14 cellular contexts compared by ENCODE assay signal in the genomic region with DNA sequence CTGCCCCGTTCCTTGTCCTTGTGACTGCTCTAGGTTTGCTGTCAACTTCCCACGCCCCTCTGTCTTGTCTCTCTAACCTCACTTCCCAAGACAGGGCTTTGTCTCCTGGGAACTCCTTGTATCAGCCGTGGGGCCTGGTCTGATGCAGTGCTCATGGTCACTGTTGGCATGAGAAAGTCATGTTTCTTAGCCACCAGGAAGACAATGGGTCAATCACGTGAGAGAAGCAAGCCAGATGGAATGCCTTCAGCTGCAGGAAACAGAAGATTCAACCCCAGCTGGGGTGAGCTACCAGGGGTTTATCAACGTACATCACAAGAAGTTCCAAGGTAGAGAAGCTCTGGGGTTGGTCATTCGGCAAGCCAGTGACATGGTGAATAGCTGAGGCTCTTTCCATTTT.
DNase-seq lines count a peak whose midpoint lies in the region; ATAC-seq and TF ChIP-seq lines count a peak whose summit lies in the region.
"Had no signal": no experiment of that assay in that cellular context is flagged by ENCODE, and none has a peak within 500 bp of the region (broad histone marks: within the 10 kb centered on the region; RNA-seq: fewer than 3 reads in every experiment).

No MANE protein-coding gene starts in this region.

- WGBS in endodermal cell (ENCODE audit: insufficient coverage in 1 of 2, insufficient read length in 1 of 2), 2 experiments: 80 to 85% methylated on average over 3 to 6 of the region's 6 CpGs
- 88% methylated on average over 6 of the region's 6 CpGs for WGBS in hepatocyte (ENCODE audit: low lambda C conversion rate, missing lambda C conversion rate)

- H3K9ac ChIP-seq in endodermal cell (ENCODE audit: extremely low read depth, low read length, poor library complexity, severe bottlenecking): no peak overlapping the region
- H3K9ac ChIP-seq: GM23248 had no signal

- CTCF ChIA-PET in activated CD4-positive, alpha-beta T cell treated with anti-CD3 and anti-CD28 coated beads for 36 hours (lab: Charles Lee): interaction anchor here (0.7 to 3.2 kb wide), 10 partner anchors 12 to 224 kb away, joined by 3 to 88 read pairs (median 4); no protein-coding TSS in a partner anchor

- no peak overlapping the region for H2AFZ ChIP-seq in hepatocyte
- H2AFZ ChIP-seq: GM23248 had no signal

- no peak for ATAC-seq in activated CD4-positive, alpha-beta T cell treated with anti-CD3 and anti-CD28 coated beads for 36 hours
- ATAC-seq in HG03159 (IDR thresholded peaks at IDR 0.05; ENCODE audit: unreplicated experiment): no peak
- ATAC-seq: CD8-positive, alpha-beta T cell had no signal

- H3K36me3 Mint-ChIP-seq in activated CD4-positive, alpha-beta T cell treated with anti-CD3 and anti-CD28 coated beads for 36 hours (ENCODE audit: low read depth): peaks cover 7% of the 10 kb centered on the region
- peaks cover 3% of the 10 kb centered on the region for H3K36me3 Mint-ChIP-seq in activated CD4-positive, alpha-beta T cell treated with anti-CD3 and anti-CD28 coated beads, Interleukin-2, amount 10 ng/mL, durations not matched to agents 24 days and 14 days (ENCODE audit: low read depth)
- H3K36me3 Mint-ChIP-seq in endodermal cell (ENCODE audit: low read depth): no peaks in the 10 kb centered on the region
- H3K36me3 Mint-ChIP-seq: CD8-positive, alpha-beta T cell; IgD-negative memory B cell had no signal

- DNase-seq in activated CD4-positive, alpha-beta T cell treated with anti-CD3 and anti-CD28 coated beads for 36 hours: no peak
- DNase-seq in activated CD4-positive, alpha-beta T cell treated with anti-CD3 and anti-CD28 coated beads, Interleukin-2, amount 10 ng/mL, durations not matched to agents 24 days and 14 days: no peak
- peak; percentile 6 for DNase-seq in EH (ENCODE audit: low read depth)
- DNase-seq in endodermal cell: peak; percentile 23
- peak; percentile 9 for DNase-seq in posterior vena cava (ENCODE audit: low spot score)
- no peak for DNase-seq in NCI-H82 treated with DMSO at 0.1 percent for 48 hours (lab: John Stamatoyannopoulos, UW; ENCODE audit: unreplicated experiment)
- DNase-seq in hepatocyte (ENCODE audit: low spot score): no peak
- DNase-seq: NCI-H2081 treated with DMSO at 0.1 percent for 48 hours, NCI-H524 treated with DMSO at 0.1 percent for 48 hours had no signal

- peaks cover 31% of the 10 kb centered on the region for H3K27me3 Mint-ChIP-seq in activated CD4-positive, alpha-beta T cell treated with anti-CD3 and anti-CD28 coated beads for 36 hours
- peaks cover 20% of the 10 kb centered on the region for H3K27me3 Mint-ChIP-seq in activated CD4-positive, alpha-beta T cell treated with anti-CD3 and anti-CD28 coated beads, Interleukin-2, amount 10 ng/mL, durations not matched to agents 24 days and 14 days
- H3K27me3 Mint-ChIP-seq in endodermal cell (ENCODE audit: insufficient read depth): peaks cover 33% of the 10 kb centered on the region

- peaks cover 9% of the 10 kb centered on the region for H3K9me3 ChIP-seq in endodermal cell (ENCODE audit: control insufficient read depth, low read length)
- no peaks in the 10 kb centered on the region for H3K9me3 ChIP-seq in hepatocyte (ENCODE audit: low read depth)

- H3K4me3 ChIP-seq in endodermal cell (ENCODE audit: low read length) (no peak overlapping the region), hepatocyte (no peak overlapping the region)
- H3K4me3 ChIP-seq: GM23248 had no signal

- H3K4me3 Mint-ChIP-seq in activated CD4-positive, alpha-beta T cell treated with anti-CD3 and anti-CD28 coated beads for 36 hours: no peak overlapping the region
- no peak overlapping the region for H3K4me3 Mint-ChIP-seq in activated CD4-positive, alpha-beta T cell treated with anti-CD3 and anti-CD28 coated beads, Interleukin-2, amount 10 ng/mL, durations not matched to agents 24 days and 14 days
- H3K4me3 Mint-ChIP-seq in endodermal cell: no peak overlapping the region
- H3K4me3 Mint-ChIP-seq: CD8-positive, alpha-beta T cell; IgD-negative memory B cell had no signal

- H3K36me3 ChIP-seq in endodermal cell (ENCODE audit: control insufficient read depth, insufficient read depth, low read length) (no peaks in the 10 kb centered on the region), hepatocyte (replicated peaks; ENCODE audit: insufficient read depth, low read depth) (no peaks in the 10 kb centered on the region)

- no peaks in the 10 kb centered on the region for H4K20me1 ChIP-seq in hepatocyte (ENCODE audit: insufficient read depth, poor library complexity, severe bottlenecking)

- no peaks in the 10 kb centered on the region for H3K9me2 ChIP-seq in hepatocyte (replicated peaks; ENCODE audit: insufficient read depth)

- H3K9me3 Mint-ChIP-seq in activated CD4-positive, alpha-beta T cell treated with anti-CD3 and anti-CD28 coated beads for 36 hours (ENCODE audit: low read depth): peaks cover 15% of the 10 kb centered on the region
- H3K9me3 Mint-ChIP-seq in activated CD4-positive, alpha-beta T cell treated with anti-CD3 and anti-CD28 coated beads, Interleukin-2, amount 10 ng/mL, durations not matched to agents 24 days and 14 days: peaks cover 16% of the 10 kb centered on the region
- H3K9me3 Mint-ChIP-seq in endodermal cell: peaks cover 8% of the 10 kb centered on the region

- peaks cover 20% of the 10 kb centered on the region for H3K4me1 Mint-ChIP-seq in activated CD4-positive, alpha-beta T cell treated with anti-CD3 and anti-CD28 coated beads for 36 hours
- peaks cover 7% of the 10 kb centered on the region for H3K4me1 Mint-ChIP-seq in activated CD4-positive, alpha-beta T cell treated with anti-CD3 and anti-CD28 coated beads, Interleukin-2, amount 10 ng/mL, durations not matched to agents 24 days and 14 days
- H3K4me1 Mint-ChIP-seq in endodermal cell: no peaks in the 10 kb centered on the region

- H3K4me1 ChIP-seq in endodermal cell (ENCODE audit: control insufficient read depth, insufficient read depth, low read length) (no peaks in the 10 kb centered on the region), hepatocyte (ENCODE audit: insufficient read depth) (no peaks in the 10 kb centered on the region)

- H3K79me2 ChIP-seq in hepatocyte: no peaks in the 10 kb centered on the region

- H3K27me3 ChIP-seq in endodermal cell (ENCODE audit: control insufficient read depth, insufficient read depth, low read length, poor library complexity, severe bottlenecking) (peaks cover 13% of the 10 kb centered on the region), hepatocyte (no peaks in the 10 kb centered on the region)

- H3K4me2 ChIP-seq in hepatocyte: no peak overlapping the region

- H3K27ac ChIP-seq in endodermal cell (ENCODE audit: low read depth, low read length) (no peak overlapping the region), hepatocyte (no peak overlapping the region)
- H3K27ac ChIP-seq: 22Rv1, GM23248 had no signal

- TF ChIP-seq CTCF in endodermal cell (conservative IDR thresholded peaks at IDR 0.05) (no peak), hepatocyte (IDR thresholded peaks at IDR 0.05; ENCODE audit: poor library complexity) (no peak)

- peak overlapping the region; percentile 11 for H3K27ac Mint-ChIP-seq in activated CD4-positive, alpha-beta T cell treated with anti-CD3 and anti-CD28 coated beads for 36 hours
- no peak overlapping the region for H3K27ac Mint-ChIP-seq in activated CD4-positive, alpha-beta T cell treated with anti-CD3 and anti-CD28 coated beads, Interleukin-2, amount 10 ng/mL, durations not matched to agents 24 days and 14 days
- no peak overlapping the region for H3K27ac Mint-ChIP-seq in endodermal cell
- H3K27ac Mint-ChIP-seq: CD8-positive, alpha-beta T cell had no signal

- POLR2A ChIA-PET in activated CD4-positive, alpha-beta T cell treated with anti-CD3 and anti-CD28 coated beads for 36 hours (lab: Charles Lee): interaction anchor here (1.1 kb wide), 1 partner anchor 92 kb away, joined by 3 read pairs; no protein-coding TSS in a partner anchor

- intact Hi-C loops in activated CD4-positive, alpha-beta T cell treated with anti-CD3 and anti-CD28 coated beads for 36 hours (cut with DNase I, micrococcal nuclease): loop anchor here (1.0 to 2.0 kb wide), 6 partner anchors 27 to 194 kb away; a partner anchor contains a TSS
- intact Hi-C loops in activated CD4-positive, alpha-beta T cell treated with anti-CD3 and anti-CD28 coated beads, Interleukin-2, amount 10 ng/mL, durations not matched to agents 24 days and 14 days (cut with micrococcal nuclease): loop anchor here (1.0 to 2.0 kb wide), 3 partner anchors 27 to 194 kb away; no protein-coding TSS in a partner anchor
- intact Hi-C loops in posterior vena cava (cut with DNase I): loop anchor here (1.0 to 5.0 kb wide), 2 partner anchors 193 to 196 kb away; no protein-coding TSS in a partner anchor

Comparison
In these comparisons a context has a peak if more than half of its experiments do, and no peak if none do; other contexts are left out.
1. DNase-seq: peak in EH (single experiment), endodermal cell (single experiment) and posterior vena cava (single experiment); none in activated CD4-positive, alpha-beta T cell treated with anti-CD3 and anti-CD28 coated beads for 36 hours (single experiment), activated CD4-positive, alpha-beta T cell treated with anti-CD3 and anti-CD28 coated beads, Interleukin-2, amount 10 ng/mL, durations not matched to agents 24 days and 14 days (single experiment), NCI-H82 treated with DMSO at 0.1 percent for 48 hours (single experiment) and hepatocyte (single experiment).